Comparison of ENCODE assay signal across 8 cellular contexts in the genomic region with DNA sequence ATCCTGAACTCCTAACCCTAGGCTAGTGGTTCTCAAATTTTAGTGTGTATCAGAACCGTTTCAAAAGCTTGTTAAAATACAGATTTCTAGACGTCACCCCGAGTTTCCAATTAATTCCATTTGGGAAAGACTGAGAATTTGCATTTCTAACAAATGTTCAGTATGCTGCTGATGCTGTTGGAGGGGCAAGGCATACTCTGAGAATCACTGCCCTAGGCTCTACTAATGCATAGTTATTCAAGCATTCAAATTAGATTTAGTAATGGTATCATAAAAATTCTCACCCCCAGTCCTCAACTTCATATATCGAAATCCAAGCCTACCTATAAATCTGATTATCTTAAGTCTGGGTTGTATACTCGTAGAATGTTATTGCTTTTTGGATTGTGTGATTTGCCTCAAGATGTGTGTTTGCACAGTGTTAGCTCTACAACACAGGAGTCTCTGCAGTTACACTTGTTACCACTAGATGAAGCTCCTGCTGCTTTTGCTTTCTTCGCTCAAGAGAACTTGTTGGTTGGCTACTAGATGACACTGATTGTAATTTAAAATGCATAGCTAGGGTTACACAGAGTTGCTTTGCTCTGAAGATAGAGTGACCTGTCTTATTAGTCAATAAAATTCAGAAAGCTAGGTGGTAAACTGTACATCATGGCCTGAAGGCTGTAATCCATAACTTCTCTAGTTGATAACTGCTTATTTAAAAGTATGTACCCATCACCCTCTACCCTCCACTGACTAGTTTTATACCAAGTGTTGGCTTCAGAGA. TPM values are rescaled to one million over a fixed set of nuclear protein-coding genes. Genes with fewer than 3 reads are reported as not detected.
A peak's percentile ranks its signal among the peaks of the same experiment; 100 is the strongest.
DNase-seq lines count a peak whose midpoint lies in the region; ATAC-seq and TF ChIP-seq lines count a peak whose summit lies in the region.

No MANE protein-coding gene starts in this region.

- H3K4me1 Mint-ChIP-seq in nephron, result peaks cover 5% of the 10 kb centered on the region

- no peaks in the 10 kb centered on the region for H3K4me1 ChIP-seq in HEK293 (ENCODE audit: control insufficient read depth, insufficient read depth, low read length)

- CTCF ChIA-PET in AG04449 (lab: Yijun Ruan, JAX) (interaction anchor here (0.7 to 11.4 kb wide), 56 partner anchors 10 to 1960 kb away, joined by 3 to 194 read pairs (median 4); partner anchors contain the start of genes LIX1 and LNPEP), HEK293 (lab: Yijun Ruan, JAX) (interaction anchor here (0.5 to 7.3 kb wide), 49 partner anchors 8 to 299 kb away, joined by 3 to 97 read pairs (median 5); partner anchors contain the start of gene LIX1)

- no peaks in the 10 kb centered on the region for H3K36me3 Mint-ChIP-seq in nephron (ENCODE audit: low read depth)

- H3K27me3 Mint-ChIP-seq in nephron (ENCODE audit: low read depth), result no peaks in the 10 kb centered on the region

- no peaks in the 10 kb centered on the region for H3K36me3 ChIP-seq in HEK293 (ENCODE audit: control insufficient read depth in 2 of 2, insufficient read depth in 1 of 2, low read length in 2 of 2)

- H3K9me3 ChIP-seq in HEK293 (ENCODE audit: control insufficient read depth, insufficient read depth, low read depth, low read length), result no peaks in the 10 kb centered on the region

- TF ChIP-seq CTCF in AG04449 (IDR thresholded peaks at IDR 0.05; ENCODE audit: insufficient read depth, low read length, missing control alignments) (peak; percentile 92), GM12865 (IDR thresholded peaks at IDR 0.05; ENCODE audit: insufficient read depth, low read depth, low read length, missing control alignments) (peak; percentile 99), HEK293 (tag by site-specific recombination; IDR thresholded peaks at IDR 0.05) (peak; percentile 65), nephron (IDR thresholded peaks at IDR 0.05; ENCODE audit: unreplicated experiment in 3 of 3) (peak; percentile 82 to 88 (median 83))

- H3K27ac Mint-ChIP-seq in nephron, result peak overlapping the region in 1 of 3 experiments; percentile 33

- ATAC-seq in SK-N-SH treated with all-trans-retinoic acid at 6 μM for 48 hours (peak; percentile 99), esophagus mucosa (peak; percentile 91)

- no peak overlapping the region for H3K4me3 Mint-ChIP-seq in nephron

- DNase-seq in AG04449 (ENCODE audit: low read depth, low spot score) (peak; percentile 42), GM12865 (ENCODE audit: low read depth) (peak; percentile 86), LoVo (ENCODE audit: low spot score) (peak; percentile 50), DMS79 (lab: John Stamatoyannopoulos, UW) (no peak)

- H3K4me3 ChIP-seq in AG04449 (ENCODE audit: low read depth, low read length) (no peak overlapping the region), GM12865 (ENCODE audit: low read depth, low read length) (no peak overlapping the region), HEK293 (ENCODE audit: low read depth, low read length) (no peak overlapping the region)

- POLR2A ChIA-PET in AG04449 (lab: Yijun Ruan, JAX) (interaction anchor here (0.7 kb wide), 1 partner anchor 67 kb away, joined by 3 read pairs; the partner anchor contains the start of gene LNPEP), HEK293 (lab: Yijun Ruan, JAX) (interaction anchor here (1.1 to 1.7 kb wide), 2 partner anchors 65 to 67 kb away, joined by 3 to 8 read pairs; partner anchors contain the start of gene LNPEP)

- no peak overlapping the region for H3K27ac ChIP-seq in HEK293 (ENCODE audit: extremely low read depth, low read depth, low read length)

- H3K9me3 Mint-ChIP-seq in nephron, result no peaks in the 10 kb centered on the region

TF ChIP-seq in HEK293, 187 proteins besides CTCF, POLR2A, EP300 and RAD21 (continues in another document):
- no peak for TF ChIP-seq ZNF248 (tag by site-specific recombination; IDR thresholded peaks at IDR 0.05)
- no peak for TF ChIP-seq OVOL3 (tag by site-specific recombination; IDR thresholded peaks at IDR 0.05)
- TF ChIP-seq ZNF426 (tag by site-specific recombination; IDR thresholded peaks at IDR 0.05), result no peak
- TF ChIP-seq ZSCAN23 (tag by site-specific recombination; IDR thresholded peaks at IDR 0.05), result no peak
- no peak for TF ChIP-seq SP7 (tag by site-specific recombination; IDR thresholded peaks at IDR 0.05)
- no peak for TF ChIP-seq ZNF280C (tag by site-specific recombination; IDR thresholded peaks at IDR 0.05)
- TF ChIP-seq ZNF701 (tag by site-specific recombination; IDR thresholded peaks at IDR 0.05), result no peak
- no peak for TF ChIP-seq ZNF600 (tag by site-specific recombination; IDR thresholded peaks at IDR 0.05)
- TF ChIP-seq ZBTB7A (tag by site-specific recombination; IDR thresholded peaks at IDR 0.05; ENCODE audit: low read depth), result no peak
- no peak for TF ChIP-seq KLF9 (tag by site-specific recombination; IDR thresholded peaks at IDR 0.05; ENCODE audit: low read depth)
- no peak for TF ChIP-seq TCF7L2 (IDR thresholded peaks at IDR 0.05; ENCODE audit: borderline replicate concordance, low read depth, low read length)
- no peak for TF ChIP-seq ZNF184 (tag by site-specific recombination; IDR thresholded peaks at IDR 0.05)
- no peak for TF ChIP-seq WT1 (tag by site-specific recombination; IDR thresholded peaks at IDR 0.05)
- TF ChIP-seq ZNF664 (tag by site-specific recombination; IDR thresholded peaks at IDR 0.05), result peak; percentile 88
- TF ChIP-seq YY1 (tag by site-specific recombination; IDR thresholded peaks at IDR 0.05), result no peak
- peak; percentile 68 for TF ChIP-seq ZNF660 (tag by site-specific recombination; IDR thresholded peaks at IDR 0.05)
- no peak for TF ChIP-seq MZF1 (tag by site-specific recombination; IDR thresholded peaks at IDR 0.05; ENCODE audit: borderline replicate concordance)
- TF ChIP-seq ZNF2 (tag by site-specific recombination; IDR thresholded peaks at IDR 0.05), result peak; percentile 43; the same call in 1 of the 2 replicates
- TF ChIP-seq SCRT2 (tag by site-specific recombination; IDR thresholded peaks at IDR 0.05), result peak; percentile 96

TF ChIP-seq in SK-N-SH treated with all-trans-retinoic acid at 6 μM for 48 hours, 23 proteins besides CTCF, POLR2A, EP300 and RAD21 (continues in another document):
- no peak for TF ChIP-seq GLIS3 (CRISPR knock-in tag; IDR thresholded peaks at IDR 0.05)
- TF ChIP-seq, protein P1, sequence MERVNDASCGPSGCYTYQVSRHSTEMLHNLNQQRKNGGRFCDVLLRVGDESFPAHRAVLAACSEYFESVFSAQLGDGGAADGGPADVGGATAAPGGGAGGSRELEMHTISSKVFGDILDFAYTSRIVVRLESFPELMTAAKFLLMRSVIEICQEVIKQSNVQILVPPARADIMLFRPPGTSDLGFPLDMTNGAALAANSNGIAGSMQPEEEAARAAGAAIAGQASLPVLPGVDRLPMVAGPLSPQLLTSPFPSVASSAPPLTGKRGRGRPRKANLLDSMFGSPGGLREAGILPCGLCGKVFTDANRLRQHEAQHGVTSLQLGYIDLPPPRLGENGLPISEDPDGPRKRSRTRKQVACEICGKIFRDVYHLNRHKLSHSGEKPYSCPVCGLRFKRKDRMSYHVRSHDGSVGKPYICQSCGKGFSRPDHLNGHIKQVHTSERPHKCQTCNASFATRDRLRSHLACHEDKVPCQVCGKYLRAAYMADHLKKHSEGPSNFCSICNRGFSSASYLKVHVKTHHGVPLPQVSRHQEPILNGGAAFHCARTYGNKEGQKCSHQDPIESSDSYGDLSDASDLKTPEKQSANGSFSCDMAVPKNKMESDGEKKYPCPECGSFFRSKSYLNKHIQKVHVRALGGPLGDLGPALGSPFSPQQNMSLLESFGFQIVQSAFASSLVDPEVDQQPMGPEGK (CRISPR knock-in tag; IDR thresholded peaks at IDR 0.05; ENCODE audit: borderline replicate concordance), result no peak
- TF ChIP-seq ESRRG (CRISPR knock-in tag; IDR thresholded peaks at IDR 0.05), result no peak
- TF ChIP-seq ZNF8 (CRISPR knock-in tag; IDR thresholded peaks at IDR 0.05), result no peak
- TF ChIP-seq CSRNP3 (CRISPR knock-in tag; IDR thresholded peaks at IDR 0.05), result no peak
- TF ChIP-seq CREB5 (CRISPR knock-in tag; IDR thresholded peaks at IDR 0.05; ENCODE audit: low read depth), result no peak
- TF ChIP-seq ZNF70 (CRISPR knock-in tag; IDR thresholded peaks at IDR 0.05), result no peak
- no peak for TF ChIP-seq ISL1 (CRISPR knock-in tag; IDR thresholded peaks at IDR 0.05)
- TF ChIP-seq RARB (CRISPR knock-in tag; IDR thresholded peaks at IDR 0.05), result no peak

RNA-seq across cellular contexts. Expression of gene ERAP2, which starts 7.5 kb away (rescaled TPM):
- 1.3 TPM for total RNA-seq in esophagus mucosa
